ENCODE assay signal across 19 cellular contexts in the genomic region with DNA sequence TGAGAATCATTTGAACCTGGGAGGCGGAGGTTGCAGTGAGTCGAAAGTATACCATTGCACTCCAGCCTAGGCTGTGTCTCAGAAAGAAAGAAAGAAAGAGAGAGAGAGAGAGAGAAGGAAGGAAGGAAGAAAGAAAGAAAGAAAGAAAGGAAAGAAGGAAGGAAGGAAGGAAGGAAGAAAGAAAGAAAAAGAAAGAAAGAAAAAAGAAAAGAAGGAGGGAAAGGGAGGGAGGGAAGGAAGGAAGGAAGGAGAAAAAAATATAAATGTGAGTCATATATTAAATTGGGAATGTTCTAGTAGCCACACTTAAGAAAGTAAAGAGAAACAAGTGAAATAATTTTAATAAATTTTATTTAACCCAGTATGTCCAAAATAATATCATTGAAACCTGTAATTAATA. TPM values are rescaled to one million over a fixed set of nuclear protein-coding genes. Genes with fewer than 3 reads are reported as not detected.
DNase-seq lines count a peak whose midpoint lies in the region; ATAC-seq, FAIRE-seq and TF ChIP-seq lines count a peak whose summit lies in the region.
"Had no signal": no experiment of that assay in that cellular context is flagged by ENCODE, and none has a peak within 500 bp of the region (broad histone marks: within the 10 kb centered on the region; RNA-seq: fewer than 3 reads in every experiment).

No MANE protein-coding gene starts in this region.

- H3K4me1 ChIP-seq in A549 (peaks cover 44% of the 10 kb centered on the region), ascending aorta (peaks cover 0 to 24% of the 10 kb centered on the region in 2 donors), keratinocyte (ENCODE audit: control insufficient read depth, extremely low read depth, insufficient read depth, low read length) (peaks cover 62% of the 10 kb centered on the region)

- TF ChIP-seq EP300 in A549 (IDR thresholded peaks at IDR 0.05): no peak

- H3K4me1 Mint-ChIP-seq in HFFc6 (ENCODE audit: low read depth): peaks cover 61% of the 10 kb centered on the region
- peaks cover 32% of the 10 kb centered on the region for H3K4me1 Mint-ChIP-seq in activated naive CD4-positive, alpha-beta T cell treated with anti-CD3 and anti-CD28 coated beads for 36 hours (ENCODE audit: low read depth)

- peaks cover under 1% of the 10 kb centered on the region for H3K27me3 ChIP-seq in ascending aorta
- H3K27me3 ChIP-seq in keratinocyte (ENCODE audit: control insufficient read depth, extremely low read depth, insufficient read depth, low read length): no peaks in the 10 kb centered on the region

- H3K36me3 ChIP-seq in ascending aorta: no peaks in the 10 kb centered on the region
- H3K36me3 ChIP-seq in keratinocyte (ENCODE audit: control insufficient read depth in 2 of 2, extremely low read depth in 1 of 2, insufficient read depth in 2 of 2, low read length in 2 of 2): no peaks in the 10 kb centered on the region

- H4K20me1 ChIP-seq in keratinocyte (ENCODE audit: control insufficient read depth, extremely low read depth, insufficient read depth, low read length): no peaks in the 10 kb centered on the region

- H3K4me3 ChIP-seq in A549 (no peak overlapping the region), ascending aorta (no peak overlapping the region), keratinocyte (ENCODE audit: control insufficient read depth in 2 of 3, extremely low read depth in 1 of 3, insufficient read depth in 2 of 3, low read depth in 1 of 3, low read length in 3 of 3) (no peak overlapping the region)

- H3K4me3 Mint-ChIP-seq in HFFc6: no peak overlapping the region
- H3K4me3 Mint-ChIP-seq in activated naive CD4-positive, alpha-beta T cell treated with anti-CD3 and anti-CD28 coated beads for 36 hours: no peak overlapping the region
- H3K4me3 Mint-ChIP-seq: CD14-positive monocyte, H9 had no signal

- H3K27ac ChIP-seq in A549 (peak overlapping the region; percentile 86 to 95; a peak in 5 of 6 replicates), ascending aorta (peak overlapping the region; percentile 83 to 84), keratinocyte (ENCODE audit: control insufficient read depth, insufficient read depth, low read length) (peak overlapping the region; percentile 86)
- H3K27ac ChIP-seq: 22Rv1 had no signal

- H3K9me1 ChIP-seq in keratinocyte (ENCODE audit: control insufficient read depth, extremely low read depth, insufficient read depth, low read length): no peaks in the 10 kb centered on the region

- CTCF ChIA-PET in A549 (lab: Yijun Ruan, JAX): interaction anchor here (1.6 to 22.4 kb wide), 3 partner anchors 9 to 66 kb away, joined by 5 to 602 read pairs (median 15); partner anchors contain the start of gene CITED4
- CTCF ChIA-PET in activated naive CD4-positive, alpha-beta T cell treated with anti-CD3 and anti-CD28 coated beads for 36 hours (lab: Charles Lee): interaction anchor here (0.6 kb wide), 1 partner anchor 71 kb away, joined by 4 read pairs; no protein-coding TSS in a partner anchor

- intact Hi-C loops in ascending aorta (cut with DNase I): loop anchor here (5.0 kb wide), 1 partner anchor 63 kb away; no protein-coding TSS in a partner anchor
- intact Hi-C loops in activated naive CD4-positive, alpha-beta T cell treated with anti-CD3 and anti-CD28 coated beads for 36 hours (cut with micrococcal nuclease): no loop called here

- no peak overlapping the region for H3K9ac ChIP-seq in keratinocyte (ENCODE audit: control insufficient read depth, extremely low read depth, insufficient read depth, low read length)

- FAIRE-seq in A549 (lab: Jason Lieb, UNC): no peak
- no peak for FAIRE-seq in keratinocyte (lab: Jason Lieb, UNC)
- FAIRE-seq: HTR-8/SVneo had no signal

- no peak for DNase-seq in A549 (ENCODE audit: low read depth in 1 of 2, low spot score in 1 of 2)
- no peak for DNase-seq in HFFc6
- DNase-seq in ascending aorta (ENCODE audit: low spot score in 2 of 2): no peak
- DNase-seq in keratinocyte (ENCODE audit: low read depth, low spot score): no peak
- DNase-seq in amygdala (lab: John Stamatoyannopoulos, UW): no peak
- DNase-seq in hippocampal formation (lab: John Stamatoyannopoulos, UW): no peak
- no peak for DNase-seq in activated naive CD4-positive, alpha-beta T cell treated with anti-CD3 and anti-CD28 coated beads for 36 hours
- DNase-seq: DMS79, H9, MV-4-11, NCI-H1694 treated with DMSO at 0.1 percent for 48 hours, NCI-H2081 treated with DMSO at 0.1 percent for 48 hours, NCI-H524 treated with DMSO at 0.1 percent for 48 hours, SHP77, SK-N-SH had no signal

- H3K4me2 ChIP-seq in A549 (no peak overlapping the region), keratinocyte (ENCODE audit: control insufficient read depth, extremely low read depth, insufficient read depth, low read depth, low read length) (no peak overlapping the region)
- H3K4me2 ChIP-seq: SK-N-SH had no signal

- 92% methylated on average over 2 of the region's 2 CpGs for WGBS in A549 (ENCODE audit: missing lambda C conversion rate)

- ATAC-seq in A549 (no peak), HG02678 (IDR thresholded peaks at IDR 0.05; ENCODE audit: unreplicated experiment) (no peak)

- POLR2A ChIA-PET in A549 (lab: Yijun Ruan, JAX): interaction anchor here (1.1 kb wide), 1 partner anchor 61 kb away, joined by 3 read pairs; no protein-coding TSS in a partner anchor

- no peak for TF ChIP-seq RAD21 in A549 (conservative IDR thresholded peaks at IDR 0.05 in 1 of 2, IDR thresholded peaks at IDR 0.05 in 1 of 2)

- H3K36me3 Mint-ChIP-seq in HFFc6 (ENCODE audit: low read depth): peaks cover 12% of the 10 kb centered on the region
- H3K36me3 Mint-ChIP-seq in activated naive CD4-positive, alpha-beta T cell treated with anti-CD3 and anti-CD28 coated beads for 36 hours (ENCODE audit: low read depth): peaks cover 4% of the 10 kb centered on the region

- H3K9me3 ChIP-seq in A549 (peaks cover 12% of the 10 kb centered on the region; the same call in 2 of the 3 replicates), ascending aorta (peaks cover 0 to 9% of the 10 kb centered on the region in 2 donors), keratinocyte (ENCODE audit: control insufficient read depth, low read depth, low read length) (no peaks in the 10 kb centered on the region)
- H3K9me3 ChIP-seq: SK-N-SH had no signal

- dilution Hi-C loops in keratinocyte (cut with MboI; ENCODE audit: extremely low pct_ligation_motif_present, low sequenced_read_pairs): no loop called here

- TF ChIP-seq CTCF in A549 (IDR thresholded peaks at IDR 0.05) (no peak), HFFc6 (IDR thresholded peaks at IDR 0.05) (no peak), ascending aorta (IDR thresholded peaks at IDR 0.05) (no peak), keratinocyte (optimal IDR thresholded peaks at IDR 0.05 in 1 of 3, IDR thresholded peaks at IDR 0.05 in 1 of 3, conservative IDR thresholded peaks at IDR 0.05 in 1 of 3; ENCODE audit: extremely low read depth in 1 of 3, insufficient read depth in 2 of 3, low read length in 3 of 3) (no peak)

- no peaks in the 10 kb centered on the region for H3K79me2 ChIP-seq in keratinocyte (ENCODE audit: control insufficient read depth, insufficient read depth, low read length)

- peaks cover 14% of the 10 kb centered on the region for H3K9me3 Mint-ChIP-seq in HFFc6
- H3K9me3 Mint-ChIP-seq in activated naive CD4-positive, alpha-beta T cell treated with anti-CD3 and anti-CD28 coated beads for 36 hours: peaks cover 13% of the 10 kb centered on the region

- peak overlapping the region; percentile 96 for H3K27ac Mint-ChIP-seq in HFFc6
- H3K27ac Mint-ChIP-seq in activated naive CD4-positive, alpha-beta T cell treated with anti-CD3 and anti-CD28 coated beads for 36 hours: no peak overlapping the region

- no peak overlapping the region for H2AFZ ChIP-seq in keratinocyte (ENCODE audit: control insufficient read depth, low read length)

- TF ChIP-seq POLR2A in A549 (IDR thresholded peaks at IDR 0.05; ENCODE audit: low read length): no peak

- no peaks in the 10 kb centered on the region; the same call in 1 of the 2 replicates for H3K27me3 Mint-ChIP-seq in HFFc6 (ENCODE audit: insufficient read depth)
- H3K27me3 Mint-ChIP-seq in activated naive CD4-positive, alpha-beta T cell treated with anti-CD3 and anti-CD28 coated beads for 36 hours (ENCODE audit: low read depth): peaks cover 11% of the 10 kb centered on the region

TF ChIP-seq in A549, 52 proteins besides CTCF, POLR2A, EP300 and RAD21 (continues in another document):
- no peak for TF ChIP-seq TFCP2L1 (CRISPR knock-in tag; IDR thresholded peaks at IDR 0.05)
- TF ChIP-seq E2F6 (IDR thresholded peaks at IDR 0.05; ENCODE audit: borderline replicate concordance, low read depth): no peak
- no peak for TF ChIP-seq MAFK (IDR thresholded peaks at IDR 0.05; ENCODE audit: partially characterized antibody)
- no peak for TF ChIP-seq HES2 (IDR thresholded peaks at IDR 0.05)
- TF ChIP-seq RFX5 (IDR thresholded peaks at IDR 0.05): no peak

RNA-seq across cellular contexts. Expression of gene CITED4, which starts 16.7 kb away (rescaled TPM):
- polyA plus RNA-seq in A549 (2011; rRNA removed): 5.8 and 7.1 TPM in 2 replicates
- polyA plus RNA-seq in A549 (2012; cell fraction: cytosol; rRNA removed): 33.9 and 64.1 TPM in 2 replicates
- polyA plus RNA-seq in A549 (2012; cell fraction: nucleus; rRNA removed): 40.5 and 61.4 TPM in 2 replicates
- 23.7 to 33.5 TPM (median 32.2 TPM) in 3 replicates for polyA plus RNA-seq in A549 (2017; fragmentation: RNase III; extraction: RNeasy Plus Mini Kit Qiagen cat#74134 plus additional on column Dnase treatment)
- polyA minus RNA-seq in A549 (2011; rRNA and poly(A)+ RNA removed): 4.2 and 9.2 TPM in 2 replicates
- total RNA-seq in HFFc6 (2021; fragmentation: NEBNext Ultra II Directional; extraction: Animal tissue kit (Norgen Biotek cat#: 25700)): 1 to 10 TPM; 1.7 to 5.3 (median 3.8) TPM
- 47.6 TPM for total RNA-seq in ascending aorta
- polyA plus RNA-seq in keratinocyte: 11.2 to 30.6 TPM (median 13.3 TPM) in 3 replicates
- 2.7 TPM for polyA plus RNA-seq in keratinocyte (2011; ENCODE audit: low read depth)
- 15.1 and 73.1 TPM in 2 replicates for polyA plus RNA-seq in keratinocyte (2011; cell fraction: cytosol; rRNA removed)
- 16.6 and 36.4 TPM in 2 replicates for polyA plus RNA-seq in keratinocyte (2011; cell fraction: nucleus; rRNA removed)
- 34.1 and 105 TPM in 2 replicates for polyA plus RNA-seq in keratinocyte (2012; ENCODE audit: low replicate concordance)
- polyA minus RNA-seq in keratinocyte: 3.1 to 43.1 TPM (median 5.1 TPM) in 3 replicates
- 161 TPM for polyA minus RNA-seq in keratinocyte (2011; cell fraction: cytosol; rRNA and poly(A)+ RNA removed)
- 29.6 and 41.6 TPM in 2 replicates for polyA minus RNA-seq in keratinocyte (2011; cell fraction: nucleus; rRNA and poly(A)+ RNA removed)
- 1 to 10 TPM; 2.4 TPM for total RNA-seq in activated naive CD4-positive, alpha-beta T cell treated with anti-CD3 and anti-CD28 coated beads for 36 hours
